Comparison of ENCODE assay signal across 8 cellular contexts in genomic region chr2:85355073-85355410, GRCh38. TPM values are rescaled to one million over a fixed set of nuclear protein-coding genes. Genes with fewer than 3 reads are reported as not detected.
DNase-seq lines count a peak whose midpoint lies in the region; ATAC-seq lines count a peak whose summit lies in the region.

No MANE protein-coding gene starts in this region.

- H3K9me3 Mint-ChIP-seq in effector memory CD8-positive, alpha-beta T cell, result no peaks in the 10 kb centered on the region

- peak; percentile 22 for DNase-seq in stimulated activated CD4-positive, alpha-beta T cell treated with anti-CD3 and anti-CD28 coated beads, Interleukin-4, amount 100 ng/mL, for 24 hours
- DNase-seq in stimulated activated CD4-positive, alpha-beta T cell treated with anti-CD3 and anti-CD28 coated beads, Interleukin-1b, Interleukin-23, amount 100 ng/mL, for 48 hours, result no peak
- peak; percentile 17 for DNase-seq in LHCN-M2 (ENCODE audit: low read depth)
- no peak for DNase-seq in effector memory CD8-positive, alpha-beta T cell
- DNase-seq in DMS153 treated with DMSO at 0.1 percent for 48 hours (lab: John Stamatoyannopoulos, UW; ENCODE audit: unreplicated experiment), result no peak
- no peak for DNase-seq in NOMO-1 treated with DMSO at 0.1 percent for 48 hours (lab: John Stamatoyannopoulos, UW; ENCODE audit: unreplicated experiment)

- peak overlapping the region; percentile 95 for H2AFZ ChIP-seq in neuron (ENCODE audit: low read depth, low read length)

- H3K27me3 ChIP-seq in neuron (ENCODE audit: insufficient read depth, low read length), result no peaks in the 10 kb centered on the region

- peak overlapping the region; percentile 78 for H3K4me3 ChIP-seq in neuron (ENCODE audit: low read length)

- H3K4me1 Mint-ChIP-seq in effector memory CD8-positive, alpha-beta T cell (ENCODE audit: low read depth in 2 of 2), result peaks cover 24 to 45% of the 10 kb centered on the region in 2 donors

- H3K4me3 Mint-ChIP-seq in effector memory CD8-positive, alpha-beta T cell, result peak overlapping the region; percentile 96 to 97

- peaks cover 14% of the 10 kb centered on the region for H3K4me1 ChIP-seq in neuron (ENCODE audit: insufficient read depth, low read length)

- H3K9me3 ChIP-seq in neuron (ENCODE audit: low read length), result no peaks in the 10 kb centered on the region

- H3K27me3 Mint-ChIP-seq in effector memory CD8-positive, alpha-beta T cell, result no peaks in the 10 kb centered on the region

- peaks cover 52% of the 10 kb centered on the region for H3K36me3 Mint-ChIP-seq in effector memory CD8-positive, alpha-beta T cell (ENCODE audit: insufficient read depth)

- H3K27ac Mint-ChIP-seq in effector memory CD8-positive, alpha-beta T cell, result peak overlapping the region; percentile 98 to 99

- peaks cover 10% of the 10 kb centered on the region for H3K36me3 ChIP-seq in neuron (ENCODE audit: insufficient read depth, low read length)

- ATAC-seq in effector memory CD8-positive, alpha-beta T cell (replicated peaks), result peak; percentile 2
- ATAC-seq in HG03571 (IDR thresholded peaks at IDR 0.05; ENCODE audit: unreplicated experiment), result no peak

RNA-seq across cellular contexts. Expression of gene ELMOD3, which starts 0.5 kb away (rescaled TPM):
- 20.4 and 22.6 TPM in 2 replicates for total RNA-seq in LHCN-M2 (2014; rRNA removed)
- 11.2 TPM for polyA plus RNA-seq in LHCN-M2 (2012)

RNA-seq across cellular contexts. Expression of gene RETSAT, which starts 0.7 kb away (rescaled TPM):
- 52.3 and 61.3 TPM in 2 replicates for total RNA-seq in LHCN-M2 (2014; rRNA removed)
- polyA plus RNA-seq in LHCN-M2 (2012), result 29.1 TPM

RNA-seq across cellular contexts. Expression of gene TGOLN2, which starts 27.3 kb away (rescaled TPM):
- total RNA-seq in LHCN-M2 (2014; rRNA removed), result 114 and 115 TPM in 2 replicates
- 56.3 TPM for polyA plus RNA-seq in LHCN-M2 (2012)

RNA-seq across cellular contexts. Expression of gene CAPG, which starts 55.1 kb away (rescaled TPM):
- 156 and 172 TPM in 2 replicates for total RNA-seq in LHCN-M2 (2014; rRNA removed)
- 118 TPM for polyA plus RNA-seq in LHCN-M2 (2012)

Comparison
In these comparisons a context has a peak if more than half of its experiments do, and no peak if none do; other contexts are left out.
1. DNase-seq: peak in stimulated activated CD4-positive, alpha-beta T cell treated with anti-CD3 and anti-CD28 coated beads, Interleukin-4, amount 100 ng/mL, for 24 hours (single experiment) and LHCN-M2 (single experiment); none in stimulated activated CD4-positive, alpha-beta T cell treated with anti-CD3 and anti-CD28 coated beads, Interleukin-1b, Interleukin-23, amount 100 ng/mL, for 48 hours (single experiment), effector memory CD8-positive, alpha-beta T cell (0 of 3), DMS153 treated with DMSO at 0.1 percent for 48 hours (single experiment) and NOMO-1 treated with DMSO at 0.1 percent for 48 hours (single experiment).